In the genomic region with DNA sequence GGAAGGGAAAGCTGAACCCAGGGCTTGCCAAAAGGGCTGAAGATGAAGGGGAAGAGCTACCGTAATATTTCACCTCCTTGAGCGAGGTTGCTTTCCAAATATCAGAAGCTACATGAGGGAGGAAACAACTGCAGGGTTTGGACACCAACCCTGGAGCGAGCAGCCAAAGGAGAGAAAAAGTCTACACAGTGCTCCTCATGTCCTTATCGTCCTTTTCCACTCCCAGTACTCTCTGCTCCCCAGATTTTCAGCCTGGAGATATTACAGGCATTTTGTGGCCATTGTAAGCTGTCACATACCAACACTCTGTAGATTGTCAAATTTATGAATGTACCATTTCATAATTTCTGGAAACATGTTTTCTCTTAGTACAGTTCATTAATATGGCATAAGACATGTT, we compare ENCODE assay signal across 16 cellular contexts.
"Had no signal": no experiment of that assay in that cellular context is flagged by ENCODE, and none has a peak within 500 bp of the region (broad histone marks: within the 10 kb centered on the region; RNA-seq: fewer than 3 reads in every experiment).

No MANE protein-coding gene starts in this region.

- FAIRE-seq: frontal cortex had no signal

- H3K36me3 Mint-ChIP-seq: activated CD8-positive, alpha-beta memory T cell treated with anti-CD3 and anti-CD28 coated beads, Interleukin-2, amount 10 ng/mL, durations not matched to agents 7 days and 5 days had no signal

- H3K27me3 ChIP-seq: breast epithelium, colonic mucosa, dorsolateral prefrontal cortex, upper lobe of left lung had no signal

- H3K4me1 ChIP-seq: breast epithelium, colonic mucosa, lower lobe of right lung had no signal

- H3K27ac Mint-ChIP-seq: activated CD4-positive, alpha-beta T cell treated with anti-CD3 and anti-CD28 coated beads, Interleukin-2, amount 10 ng/mL, durations not matched to agents 7 days and 5 days; activated CD8-positive, alpha-beta memory T cell treated with anti-CD3 and anti-CD28 coated beads, Interleukin-2, amount 10 ng/mL, durations not matched to agents 7 days and 5 days; activated CD8-positive, alpha-beta T cell treated with anti-CD3 and anti-CD28 coated beads for 36 hours; activated naive CD8-positive, alpha-beta T cell; effector memory CD8-positive, alpha-beta T cell; naive thymus-derived CD4-positive, alpha-beta T cell had no signal

- H3K4me3 ChIP-seq: breast epithelium, colonic mucosa, dorsolateral prefrontal cortex, lower lobe of right lung, psoas muscle, upper lobe of left lung had no signal

- DNase-seq: activated CD4-positive, CD25-positive, alpha-beta regulatory T cell treated with anti-CD3 and anti-CD28 coated beads, Interleukin-2, amount 50 U/mL, for 72 hours; activated T-cell treated with anti-CD3 and anti-CD28 coated beads for 4 hours; lower lobe of right lung had no signal

- H3K4me1 Mint-ChIP-seq: activated CD4-positive, alpha-beta T cell treated with anti-CD3 and anti-CD28 coated beads, Interleukin-2, amount 10 ng/mL, durations not matched to agents 7 days and 5 days; activated CD8-positive, alpha-beta memory T cell treated with anti-CD3 and anti-CD28 coated beads, Interleukin-2, amount 10 ng/mL, durations not matched to agents 7 days and 5 days had no signal

- H3K9me3 Mint-ChIP-seq: effector memory CD8-positive, alpha-beta T cell had no signal

- H3K27me3 Mint-ChIP-seq: activated CD4-positive, alpha-beta T cell treated with anti-CD3 and anti-CD28 coated beads, Interleukin-2, amount 10 ng/mL, durations not matched to agents 7 days and 5 days; activated CD8-positive, alpha-beta memory T cell treated with anti-CD3 and anti-CD28 coated beads, Interleukin-2, amount 10 ng/mL, durations not matched to agents 7 days and 5 days; activated CD8-positive, alpha-beta T cell treated with anti-CD3 and anti-CD28 coated beads for 36 hours; activated naive CD8-positive, alpha-beta T cell; effector memory CD8-positive, alpha-beta T cell had no signal

- H3K4me3 Mint-ChIP-seq: activated CD4-positive, alpha-beta T cell treated with anti-CD3 and anti-CD28 coated beads, Interleukin-2, amount 10 ng/mL, durations not matched to agents 7 days and 5 days; activated CD8-positive, alpha-beta memory T cell treated with anti-CD3 and anti-CD28 coated beads, Interleukin-2, amount 10 ng/mL, durations not matched to agents 7 days and 5 days; activated CD8-positive, alpha-beta T cell treated with anti-CD3 and anti-CD28 coated beads for 36 hours; activated naive CD8-positive, alpha-beta T cell; effector memory CD8-positive, alpha-beta T cell; naive thymus-derived CD4-positive, alpha-beta T cell had no signal

- ATAC-seq: effector memory CD8-positive, alpha-beta T cell; naive thymus-derived CD4-positive, alpha-beta T cell had no signal

- H3K27ac ChIP-seq: breast epithelium, colonic mucosa, lower lobe of right lung, psoas muscle, upper lobe of left lung, VCaP had no signal

- H3K9me3 ChIP-seq: breast epithelium, colonic mucosa, psoas muscle, upper lobe of left lung had no signal

- H3K36me3 ChIP-seq: breast epithelium, colonic mucosa, lower lobe of right lung, upper lobe of left lung had no signal
